ENCODE assay signal across 7 cellular contexts in genomic region chrX:40146471-40147398, GRCh38. TPM values are rescaled to one million over a fixed set of nuclear protein-coding genes. Genes with fewer than 3 reads are reported as not detected.
DNase-seq lines count a peak whose midpoint lies in the region; ATAC-seq and TF ChIP-seq lines count a peak whose summit lies in the region.

No MANE protein-coding gene starts in this region.

- no peaks in the 10 kb centered on the region for H3K9me3 ChIP-seq in right lobe of liver
- no peaks in the 10 kb centered on the region for H3K9me3 ChIP-seq in subcutaneous abdominal adipose tissue (ENCODE audit: control insufficient read depth in 5 of 5, low read length in 5 of 5)

- peak overlapping the region; percentile 46 to 51 (median 51) for H3K4me3 ChIP-seq in right lobe of liver
- H3K4me3 ChIP-seq in subcutaneous abdominal adipose tissue (ENCODE audit: low read depth in 1 of 5, low read length in 5 of 5): peak overlapping the region in 3 of 5 donors; percentile 48 to 50 (median 48)

- TF ChIP-seq CTCF in GM10248 (IDR thresholded peaks at IDR 0.05; ENCODE audit: control extremely low read depth, extremely low read depth, low read depth, missing control alignments): no peak
- TF ChIP-seq CTCF in right lobe of liver (IDR thresholded peaks at IDR 0.05): no peak

- DNase-seq in GM10248 (ENCODE audit: extremely low spot score): peak; percentile 21
- peak; percentile 54 for DNase-seq in NCI-H2107 treated with DMSO at 0.1 percent for 48 hours (lab: John Stamatoyannopoulos, UW; ENCODE audit: unreplicated experiment)
- no peak for DNase-seq in central memory CD8-positive, alpha-beta T cell (ENCODE audit: low spot score in 2 of 2)
- peak in 1 of 3 donors; percentile 67 for DNase-seq in right lobe of liver

- H3K27ac Mint-ChIP-seq in central memory CD8-positive, alpha-beta T cell (ENCODE audit: low read depth): no peak overlapping the region

- ATAC-seq in central memory CD8-positive, alpha-beta T cell (replicated peaks; ENCODE audit: extremely low read depth, poor library complexity, severe bottlenecking): peak; percentile 60
- ATAC-seq in right lobe of liver (peak; percentile 63 to 69 (median 66)), HG02938 (IDR thresholded peaks at IDR 0.05; ENCODE audit: unreplicated experiment) (no peak), GM21367 (IDR thresholded peaks at IDR 0.05; ENCODE audit: unreplicated experiment) (no peak)

- H3K4me1 Mint-ChIP-seq in central memory CD8-positive, alpha-beta T cell: no peaks in the 10 kb centered on the region

- H3K4me1 ChIP-seq in right lobe of liver: peaks cover 0 to 8% (median 0%) of the 10 kb centered on the region in 4 donors
- H3K4me1 ChIP-seq in subcutaneous abdominal adipose tissue (ENCODE audit: control insufficient read depth in 5 of 5, insufficient read depth in 5 of 5, low read length in 5 of 5): peaks cover 4 to 50% (median 22%) of the 10 kb centered on the region in 5 donors

- peak overlapping the region in 2 of 5 donors; percentile 31 to 35 for H3K9ac ChIP-seq in subcutaneous abdominal adipose tissue (ENCODE audit: low read length in 5 of 5)

- no peaks in the 10 kb centered on the region for H3K36me3 Mint-ChIP-seq in central memory CD8-positive, alpha-beta T cell (ENCODE audit: insufficient read depth)

- CTCF ChIA-PET in GM10248 (lab: Yijun Ruan, JAX): no interaction called here

- 39% methylated on average over 14 of the region's 76 CpGs for WGBS in right lobe of liver (ENCODE audit: insufficient coverage, low coverage, low lambda C conversion rate, missing lambda C conversion rate)

- POLR2A ChIA-PET in GM10248 (lab: Yijun Ruan, JAX): no interaction called here

- H3K9me3 Mint-ChIP-seq in central memory CD8-positive, alpha-beta T cell: no peaks in the 10 kb centered on the region

- intact Hi-C loops in right lobe of liver (cut with DNase I): no loop called here

- H3K27me3 ChIP-seq in right lobe of liver: peaks cover 0 to 6% of the 10 kb centered on the region in 2 donors
- peaks cover 18 to 52% (median 36%) of the 10 kb centered on the region in 5 donors for H3K27me3 ChIP-seq in subcutaneous abdominal adipose tissue (ENCODE audit: control insufficient read depth in 5 of 5, insufficient read depth in 4 of 5, low read length in 5 of 5)

- TF ChIP-seq POLR2A in right lobe of liver (IDR thresholded peaks at IDR 0.05): no peak

- H3K27ac ChIP-seq in right lobe of liver (no peak overlapping the region), subcutaneous abdominal adipose tissue (ENCODE audit: low read depth, low read length) (no peak overlapping the region)

- H3K36me3 ChIP-seq in right lobe of liver: no peaks in the 10 kb centered on the region
- no peaks in the 10 kb centered on the region for H3K36me3 ChIP-seq in subcutaneous abdominal adipose tissue (ENCODE audit: control insufficient read depth in 5 of 5, insufficient read depth in 5 of 5, low read length in 5 of 5)

- H3K27me3 Mint-ChIP-seq in central memory CD8-positive, alpha-beta T cell: no peaks in the 10 kb centered on the region

- peak overlapping the region; percentile 23 for H3K4me3 Mint-ChIP-seq in central memory CD8-positive, alpha-beta T cell

RNA-seq across cellular contexts. Expression of gene BCOR, which starts 49.0 kb away (rescaled TPM):
- 10 to 100 TPM in 4 of 6 experiments, 1 to 10 TPM in 2; 9.4 to 16.6 (median 12.0) TPM for total RNA-seq in right lobe of liver

Comparison
In these comparisons a context has a peak if more than half of its experiments do, and no peak if none do; other contexts are left out.
1. DNase-seq: peak in GM10248 (single experiment) and NCI-H2107 treated with DMSO at 0.1 percent for 48 hours (single experiment); none in central memory CD8-positive, alpha-beta T cell (0 of 2).
2. ATAC-seq: peak in central memory CD8-positive, alpha-beta T cell (single experiment) and right lobe of liver (4 of 4); none in HG02938 (single experiment) and GM21367 (single experiment).